Comparison of ENCODE assay signal across 12 cellular contexts in genomic region chrX:110944323-110944761, GRCh38.
DNase-seq lines count a peak whose midpoint lies in the region; ATAC-seq and TF ChIP-seq lines count a peak whose summit lies in the region.
"Had no signal": no experiment of that assay in that cellular context is flagged by ENCODE, and none has a peak within 500 bp of the region (broad histone marks: within the 10 kb centered on the region; RNA-seq: fewer than 3 reads in every experiment).

No MANE protein-coding gene starts in this region.

- no peaks in the 10 kb centered on the region for H3K4me1 Mint-ChIP-seq in activated CD4-positive, alpha-beta T cell treated with anti-CD3 and anti-CD28 coated beads, Interleukin-2, amount 10 ng/mL, durations not matched to agents 7 days and 5 days

- no peak overlapping the region for H3K27ac Mint-ChIP-seq in activated CD4-positive, alpha-beta T cell treated with anti-CD3 and anti-CD28 coated beads, Interleukin-2, amount 10 ng/mL, durations not matched to agents 7 days and 5 days
- H3K27ac Mint-ChIP-seq: activated CD4-positive, alpha-beta memory T cell treated with anti-CD3 and anti-CD28 coated beads for 36 hours; CD8-positive, alpha-beta T cell had no signal

- H3K9me3 Mint-ChIP-seq in activated CD4-positive, alpha-beta T cell treated with anti-CD3 and anti-CD28 coated beads, Interleukin-2, amount 10 ng/mL, durations not matched to agents 7 days and 5 days = no peaks in the 10 kb centered on the region
- H3K9me3 Mint-ChIP-seq: activated CD4-positive, alpha-beta memory T cell treated with anti-CD3 and anti-CD28 coated beads for 36 hours; CD8-positive, alpha-beta T cell had no signal

- no peaks in the 10 kb centered on the region for H3K36me3 Mint-ChIP-seq in activated CD4-positive, alpha-beta T cell treated with anti-CD3 and anti-CD28 coated beads, Interleukin-2, amount 10 ng/mL, durations not matched to agents 7 days and 5 days (ENCODE audit: low read depth)
- H3K36me3 Mint-ChIP-seq: activated CD4-positive, alpha-beta memory T cell treated with anti-CD3 and anti-CD28 coated beads for 36 hours; CD8-positive, alpha-beta T cell had no signal

- H3K4me3 ChIP-seq in fibroblast of the aortic adventitia (ENCODE audit: low read depth, low read length) = peak overlapping the region; percentile 58

- no peak overlapping the region for H3K4me3 Mint-ChIP-seq in activated CD4-positive, alpha-beta T cell treated with anti-CD3 and anti-CD28 coated beads, Interleukin-2, amount 10 ng/mL, durations not matched to agents 7 days and 5 days
- H3K4me3 Mint-ChIP-seq: activated CD4-positive, alpha-beta memory T cell treated with anti-CD3 and anti-CD28 coated beads for 36 hours; CD8-positive, alpha-beta T cell had no signal

- POLR2A ChIA-PET in GM10248 (lab: Yijun Ruan, JAX) = no interaction called here
- POLR2A ChIA-PET in activated CD4-positive, alpha-beta T cell treated with anti-CD3 and anti-CD28 coated beads, Interleukin-2, amount 10 ng/mL, durations not matched to agents 7 days and 5 days (lab: Charles Lee) = no interaction called here

- DNase-seq in GM10248 (ENCODE audit: extremely low spot score) (peak; percentile 7), NCI-H69 (lab: John Stamatoyannopoulos, UW) (peak; percentile 74), fibroblast of the aortic adventitia (ENCODE audit: low read depth) (no peak), posterior cingulate gyrus (peak in 9 of 10 donors; percentile 8 to 89 (median 34)), NCI-H526 treated with DMSO at 0.1 percent for 48 hours (lab: John Stamatoyannopoulos, UW) (no peak), HT-29 (ENCODE audit: low spot score) (no peak)
- DNase-seq in activated CD4-positive, alpha-beta T cell treated with anti-CD3 and anti-CD28 coated beads, Interleukin-2, amount 10 ng/mL, durations not matched to agents 7 days and 5 days = no peak
- DNase-seq: activated CD4-positive, alpha-beta memory T cell treated with anti-CD3 and anti-CD28 coated beads for 36 hours; CD8-positive, alpha-beta T cell; mesenchymal stem cell; NCI-H1048 had no signal

- ATAC-seq in HG03521 (IDR thresholded peaks at IDR 0.05; ENCODE audit: unreplicated experiment) = no peak
- ATAC-seq: CD8-positive, alpha-beta T cell had no signal

- intact Hi-C loops in posterior cingulate gyrus (cut with DNase I) = no loop called here

- CTCF ChIA-PET in GM10248 (lab: Yijun Ruan, JAX) = no interaction called here
- CTCF ChIA-PET in activated CD4-positive, alpha-beta T cell treated with anti-CD3 and anti-CD28 coated beads, Interleukin-2, amount 10 ng/mL, durations not matched to agents 7 days and 5 days (lab: Charles Lee) = no interaction called here

- no peak for TF ChIP-seq CTCF in GM10248 (IDR thresholded peaks at IDR 0.05; ENCODE audit: control extremely low read depth, extremely low read depth, low read depth, missing control alignments)
- no peak for TF ChIP-seq CTCF in fibroblast of the aortic adventitia (IDR thresholded peaks at IDR 0.05; ENCODE audit: insufficient read depth, low read length)

- H3K27me3 Mint-ChIP-seq in activated CD4-positive, alpha-beta T cell treated with anti-CD3 and anti-CD28 coated beads, Interleukin-2, amount 10 ng/mL, durations not matched to agents 7 days and 5 days = peaks cover 20% of the 10 kb centered on the region

Comparison
In these comparisons a context has a peak if more than half of its experiments do, and no peak if none do; other contexts are left out.
1. DNase-seq: peak in GM10248 (single experiment), NCI-H69 (single experiment) and posterior cingulate gyrus (9 of 10); none in fibroblast of the aortic adventitia (single experiment), NCI-H526 treated with DMSO at 0.1 percent for 48 hours (single experiment), activated CD4-positive, alpha-beta T cell treated with anti-CD3 and anti-CD28 coated beads, Interleukin-2, amount 10 ng/mL, durations not matched to agents 7 days and 5 days (single experiment) and HT-29 (single experiment).